Comparison of ENCODE assay signal across 10 cellular contexts in genomic region chr4:77073106-77073858, GRCh38. TPM values are rescaled to one million over a fixed set of nuclear protein-coding genes. Genes with fewer than 3 reads are reported as not detected.
A peak's percentile ranks its signal among the peaks of the same experiment; 100 is the strongest.
DNase-seq lines count a peak whose midpoint lies in the region; ATAC-seq and TF ChIP-seq lines count a peak whose summit lies in the region.
"Had no signal": no experiment of that assay in that cellular context is flagged by ENCODE, and none has a peak within 500 bp of the region (broad histone marks: within the 10 kb centered on the region; RNA-seq: fewer than 3 reads in every experiment).

No MANE protein-coding gene starts in this region.

- H3K27ac Mint-ChIP-seq in mesothelial cell of epicardium = no peak overlapping the region
- H3K27ac Mint-ChIP-seq: activated CD4-positive, alpha-beta memory T cell treated with anti-CD3 and anti-CD28 coated beads, Interleukin-2, amount 10 ng/mL, durations not matched to agents 7 days and 5 days had no signal

- DNase-seq in DMS53 (lab: John Stamatoyannopoulos, UW) (peak; percentile 5), DMS53 treated with DMSO at 0.1 percent for 48 hours (lab: John Stamatoyannopoulos, UW; ENCODE audit: unreplicated experiment) (no peak), right cardiac atrium (no peak), suprapubic skin (ENCODE audit: low spot score in 2 of 2) (no peak), mesothelial cell of epicardium (ENCODE audit: low spot score in 2 of 2, unreplicated experiment in 2 of 2) (no peak)
- DNase-seq: activated CD4-positive, alpha-beta memory T cell treated with anti-CD3 and anti-CD28 coated beads, Interleukin-2, amount 10 ng/mL, durations not matched to agents 7 days and 5 days had no signal

- no peak for TF ChIP-seq POLR2A in suprapubic skin (IDR thresholded peaks at IDR 0.05)

- no peaks in the 10 kb centered on the region for H3K27me3 Mint-ChIP-seq in mesothelial cell of epicardium (ENCODE audit: low read depth)

- TF ChIP-seq EP300 in suprapubic skin (IDR thresholded peaks at IDR 0.05) = no peak

- TF ChIP-seq CTCF in SU-DHL-6 (IDR thresholded peaks at IDR 0.05; ENCODE audit: insufficient read depth, low read length, poor library complexity, severe bottlenecking) (no peak), suprapubic skin (IDR thresholded peaks at IDR 0.05) (no peak), mesothelial cell of epicardium (IDR thresholded peaks at IDR 0.05; ENCODE audit: unreplicated experiment) (no peak)

- no peak overlapping the region for H3K4me3 Mint-ChIP-seq in mesothelial cell of epicardium
- H3K4me3 Mint-ChIP-seq: activated CD4-positive, alpha-beta memory T cell treated with anti-CD3 and anti-CD28 coated beads, Interleukin-2, amount 10 ng/mL, durations not matched to agents 7 days and 5 days had no signal

- no peaks in the 10 kb centered on the region for H3K36me3 Mint-ChIP-seq in mesothelial cell of epicardium

- no peaks in the 10 kb centered on the region for H3K36me3 ChIP-seq in SU-DHL-6 (ENCODE audit: low read length)
- no peaks in the 10 kb centered on the region for H3K36me3 ChIP-seq in suprapubic skin

- no peak for ATAC-seq in right cardiac atrium
- ATAC-seq in GM21723 (IDR thresholded peaks at IDR 0.05; ENCODE audit: unreplicated experiment) = no peak
- no peak for ATAC-seq in GM18520 (IDR thresholded peaks at IDR 0.05; ENCODE audit: unreplicated experiment)

- H4K20me1 ChIP-seq in SU-DHL-6 (ENCODE audit: low read depth, low read length) = peaks cover 23% of the 10 kb centered on the region; the same call in 1 of the 2 replicates

- H3K9ac ChIP-seq in SU-DHL-6 (ENCODE audit: low read length) = peak overlapping the region; percentile 97

- H3K79me2 ChIP-seq in SU-DHL-6 (ENCODE audit: insufficient read depth, low read length) = peaks cover 83% of the 10 kb centered on the region

- intact Hi-C loops in right cardiac atrium (cut with DNase I) = loop anchor here in 2 of 4 donors (10.0 kb wide), 1 partner anchor 82 kb away; the partner anchor contains the start of gene CCNG2 (in 2 of the 2)

- 4% methylated on average over 3 of the region's 3 CpGs for WGBS in right cardiac atrium
- WGBS in suprapubic skin = 2% methylated on average over 3 of the region's 3 CpGs

- no peaks in the 10 kb centered on the region for H3K4me1 ChIP-seq in right cardiac atrium (ENCODE audit: control insufficient read depth, insufficient read depth, low read length)
- H3K4me1 ChIP-seq in suprapubic skin = peaks cover 56% of the 10 kb centered on the region

- H3K4me1 Mint-ChIP-seq in mesothelial cell of epicardium = peaks cover 42% of the 10 kb centered on the region

- H3K4me2 ChIP-seq in SU-DHL-6 (ENCODE audit: low read depth, low read length, poor library complexity, severe bottlenecking) = peak overlapping the region; percentile 73

- H3K27me3 ChIP-seq in SU-DHL-6 (ENCODE audit: low read length) = no peaks in the 10 kb centered on the region
- no peaks in the 10 kb centered on the region for H3K27me3 ChIP-seq in right cardiac atrium (ENCODE audit: control insufficient read depth, insufficient read depth)
- H3K27me3 ChIP-seq in suprapubic skin = no peaks in the 10 kb centered on the region

- H3K9me3 Mint-ChIP-seq in mesothelial cell of epicardium = no peaks in the 10 kb centered on the region
- H3K9me3 Mint-ChIP-seq: activated CD4-positive, alpha-beta memory T cell treated with anti-CD3 and anti-CD28 coated beads, Interleukin-2, amount 10 ng/mL, durations not matched to agents 7 days and 5 days had no signal

- H3K9me3 ChIP-seq in SU-DHL-6 (ENCODE audit: insufficient read depth, low read length) = no peaks in the 10 kb centered on the region
- no peaks in the 10 kb centered on the region for H3K9me3 ChIP-seq in right cardiac atrium (ENCODE audit: control insufficient read depth, low read length)
- no peaks in the 10 kb centered on the region for H3K9me3 ChIP-seq in suprapubic skin

- H3K9me2 ChIP-seq in SU-DHL-6 (replicated peaks; ENCODE audit: insufficient read depth, low read length) = no peaks in the 10 kb centered on the region

- no peak overlapping the region for H2AFZ ChIP-seq in SU-DHL-6 (ENCODE audit: low read depth, low read length, severe bottlenecking)

- H3F3A ChIP-seq in SU-DHL-6 (ENCODE audit: insufficient read depth) = peaks cover 8% of the 10 kb centered on the region

- H3K27ac ChIP-seq in SU-DHL-6 (ENCODE audit: low read depth, low read length) (0 out of 2 replicates have a peak overlapping the region, but pooled peaks have one; percentile 6), right cardiac atrium (ENCODE audit: low read length) (no peak overlapping the region), suprapubic skin (peak overlapping the region; percentile 98)

- H3K4me3 ChIP-seq in SU-DHL-6 (ENCODE audit: insufficient read depth, low read length, poor library complexity, severe bottlenecking) = peak overlapping the region; percentile 58
- peak overlapping the region; percentile 97 for H3K4me3 ChIP-seq in right cardiac atrium (ENCODE audit: low read length)
- peak overlapping the region; percentile 78 for H3K4me3 ChIP-seq in suprapubic skin
- H3K4me3 ChIP-seq: lung had no signal

RNA-seq across cellular contexts. Expression of gene CCNI, which starts 2.5 kb away (rescaled TPM):
- 100 to 1,000 TPM; 310 to 338 (median 324) TPM for total RNA-seq in right cardiac atrium
- 146 TPM for polyA plus RNA-seq in right cardiac atrium
- 100 to 1,000 TPM; 166 to 256 (median 207) TPM for total RNA-seq in suprapubic skin
- total RNA-seq in mesothelial cell of epicardium = 242 to 254 TPM (median 245 TPM) in 3 replicates
